Comparison of ENCODE assay signal across 1 cellular context in the genomic region with DNA sequence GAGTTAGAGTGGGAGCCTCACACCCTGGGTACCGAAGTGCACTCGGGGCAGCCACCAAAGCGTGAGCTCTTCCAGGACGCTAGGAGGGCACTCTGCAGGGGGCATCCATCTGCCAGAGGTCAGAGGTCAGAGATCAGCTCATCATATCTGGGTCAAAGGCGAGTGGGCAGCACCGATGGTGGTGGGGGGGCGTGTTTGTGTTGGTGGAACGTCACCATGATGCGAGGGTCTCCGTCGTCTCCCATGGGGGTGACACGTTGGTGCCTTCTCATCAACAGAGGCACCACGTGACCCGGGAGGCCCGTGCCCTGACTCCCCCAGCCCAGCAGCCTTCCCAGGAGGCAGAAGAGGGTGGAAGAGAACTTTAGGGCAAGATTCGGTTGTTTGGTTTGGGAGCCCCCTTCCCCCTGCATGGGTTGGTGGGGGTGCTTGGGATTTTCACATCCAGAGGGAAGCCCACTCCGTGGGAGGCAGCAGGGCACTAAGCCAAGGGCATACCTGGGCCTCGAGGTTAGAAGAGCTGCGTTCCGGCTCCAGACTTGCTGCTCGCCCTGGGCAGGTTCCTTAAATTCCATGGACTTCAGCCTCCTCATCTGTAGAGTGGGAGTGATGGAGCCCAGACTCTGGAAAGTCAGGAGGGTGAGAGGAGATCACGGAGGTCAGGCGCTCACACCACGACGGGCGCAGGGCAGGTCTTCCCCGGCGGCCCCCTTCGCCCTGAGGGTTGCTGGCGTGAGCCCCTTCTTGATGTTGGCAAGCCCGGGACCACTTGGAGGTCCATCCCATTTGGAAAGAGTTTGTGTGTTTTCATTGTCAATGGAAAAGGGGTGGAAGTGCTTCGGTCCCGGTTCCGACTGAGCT.
TF ChIP-seq lines count a peak whose summit lies in the region.

No MANE protein-coding gene starts in this region.

TF ChIP-seq in IMR-90, 13 proteins besides CTCF, POLR2A, EP300 and RAD21:
- TF ChIP-seq RFX5 (IDR thresholded peaks at IDR 0.05; ENCODE audit: low read depth, low read length) (no peak), MXI1 (IDR thresholded peaks at IDR 0.05; ENCODE audit: borderline replicate concordance, low read depth, low read length) (no peak), MAFK (IDR thresholded peaks at IDR 0.05; ENCODE audit: low read depth, low read length) (no peak), CEBPB (IDR thresholded peaks at IDR 0.05; ENCODE audit: low read depth, low read length) (no peak), SMC3 (IDR thresholded peaks at IDR 0.05; ENCODE audit: low read depth, low read length) (no peak), MAZ (IDR thresholded peaks at IDR 0.05; ENCODE audit: borderline replicate concordance, low read depth, low read length) (0 out of 2 replicates have a peak, but pooled peaks have one; percentile 8)
TF ChIP-seq in IMR-90: peak in this region for 1.
